22 cellular contexts compared by ENCODE assay signal in genomic region chr2:238574490-238575271, GRCh38.
DNase-seq lines count a peak whose midpoint lies in the region; ATAC-seq and TF ChIP-seq lines count a peak whose summit lies in the region.
"Had no signal": no experiment of that assay in that cellular context is flagged by ENCODE, and none has a peak within 500 bp of the region (broad histone marks: within the 10 kb centered on the region; RNA-seq: fewer than 3 reads in every experiment).

No MANE protein-coding gene starts in this region.

- H2BK12ac ChIP-seq in neuronal stem cell (ENCODE audit: low read length) = no peak overlapping the region

- H3K4me3 Mint-ChIP-seq in GM23338 (no peak overlapping the region), endodermal cell (no peak overlapping the region)
- H3K4me3 Mint-ChIP-seq: B cell; T-helper 1 cell treated with Interleukin-12 subunit alpha and Interleukin-12 subunit beta and Interleukin-4 antibody, amounts not matched to agents 30 μg/mL and 1 μg/mL, for 36 hours had no signal

- peak overlapping the region; percentile 69 for H3K23ac ChIP-seq in neuronal stem cell (ENCODE audit: low read depth, low read length, poor library complexity)

- H2AK5ac ChIP-seq in neuronal stem cell (ENCODE audit: low read depth, low read length) = peak overlapping the region; percentile 30

- H3K27me3 Mint-ChIP-seq in GM23338 (ENCODE audit: insufficient read depth, low read depth, poor library complexity) (peaks cover 18% of the 10 kb centered on the region), endodermal cell (ENCODE audit: insufficient read depth) (peaks cover 2% of the 10 kb centered on the region)

- no peaks in the 10 kb centered on the region for H3K79me1 ChIP-seq in neuronal stem cell (ENCODE audit: low read depth, low read length)

- no peak overlapping the region for H2BK15ac ChIP-seq in neuronal stem cell (ENCODE audit: low read length)

- H3K9me3 Mint-ChIP-seq in GM23338 (no peaks in the 10 kb centered on the region), endodermal cell (no peaks in the 10 kb centered on the region)
- H3K9me3 Mint-ChIP-seq: T-helper 1 cell treated with Interleukin-12 subunit alpha and Interleukin-12 subunit beta and Interleukin-4 antibody, amounts not matched to agents 30 μg/mL and 1 μg/mL, for 36 hours had no signal

- H3K4ac ChIP-seq in neuronal stem cell (ENCODE audit: low read length) = no peak overlapping the region

- no peaks in the 10 kb centered on the region for H4K20me1 ChIP-seq in GM23338 (replicated peaks; ENCODE audit: insufficient read depth)

- no peaks in the 10 kb centered on the region for H3K27me3 ChIP-seq in GM23338 (ENCODE audit: insufficient read depth)
- H3K27me3 ChIP-seq in endodermal cell (ENCODE audit: control insufficient read depth, insufficient read depth, low read length, poor library complexity, severe bottlenecking) = no peaks in the 10 kb centered on the region
- peaks cover 0 to 6% (median 0%) of the 10 kb centered on the region in 3 experiments for H3K27me3 ChIP-seq in neuronal stem cell (ENCODE audit: control insufficient read depth in 3 of 3, insufficient read depth in 3 of 3, low read depth in 1 of 3, low read length in 3 of 3)

- H3K4me2 ChIP-seq in GM23338 (no peak overlapping the region), neuronal stem cell (ENCODE audit: insufficient read depth, low read length, poor library complexity, severe bottlenecking) (no peak overlapping the region)

- H2AFZ ChIP-seq in GM23338 = no peak overlapping the region
- H2AFZ ChIP-seq in neuronal stem cell (ENCODE audit: low read length) = no peak overlapping the region

- 88 to 92% methylated on average over 8 to 17 of the region's 17 CpGs for WGBS in endodermal cell (ENCODE audit: insufficient coverage in 1 of 2, insufficient read length in 1 of 2), 2 experiments
- WGBS in neuronal stem cell (ENCODE audit: extremely low coverage in 2 of 2, insufficient read length in 2 of 2, insufficient replicate concordance in 1 of 2), 2 donors = no CpG with 5 or more reads among the region's 17 CpGs

- H3K9ac ChIP-seq in endodermal cell (ENCODE audit: extremely low read depth, low read length, poor library complexity, severe bottlenecking) (no peak overlapping the region), neuronal stem cell (ENCODE audit: low read depth, low read length, poor library complexity) (no peak overlapping the region)

- no peak overlapping the region for H3K14ac ChIP-seq in neuronal stem cell (ENCODE audit: low read length)

- DNase-seq in GM23338 (ENCODE audit: low spot score) = peak; percentile 24
- no peak for DNase-seq in NB4 (ENCODE audit: low read depth)
- DNase-seq in endodermal cell = no peak
- no peak for DNase-seq in neuronal stem cell (ENCODE audit: low spot score)
- DNase-seq in left ventricle myocardium superior = no peak
- DNase-seq: DMS53, EL, GF-D8, MM.1S, NCI-H1092, NCI-H1436 treated with DMSO at 0.1 percent for 48 hours, NCI-H2029, NCI-H526, PC-3, Right ventricle myocardium superior had no signal

- H3K27ac Mint-ChIP-seq in GM23338 (no peak overlapping the region), endodermal cell (no peak overlapping the region)
- H3K27ac Mint-ChIP-seq: B cell; CD14-positive monocyte; T-helper 1 cell treated with Interleukin-12 subunit alpha and Interleukin-12 subunit beta and Interleukin-4 antibody, amounts not matched to agents 30 μg/mL and 1 μg/mL, for 36 hours had no signal

- H2BK5ac ChIP-seq in neuronal stem cell (ENCODE audit: low read length) = no peak overlapping the region

- H3K79me2 ChIP-seq in GM23338 (replicated peaks; ENCODE audit: insufficient read depth) = no peaks in the 10 kb centered on the region

- H3K36me3 Mint-ChIP-seq in GM23338 (ENCODE audit: low read depth) (no peaks in the 10 kb centered on the region; the same call in 2 of the 3 replicates), endodermal cell (ENCODE audit: low read depth) (no peaks in the 10 kb centered on the region)
- H3K36me3 Mint-ChIP-seq: CD14-positive monocyte had no signal

- H3K4me1 ChIP-seq in GM23338 (ENCODE audit: insufficient read depth) = no peaks in the 10 kb centered on the region
- no peaks in the 10 kb centered on the region for H3K4me1 ChIP-seq in endodermal cell (ENCODE audit: control insufficient read depth, insufficient read depth, low read length)
- no peaks in the 10 kb centered on the region for H3K4me1 ChIP-seq in neuronal stem cell (ENCODE audit: control insufficient read depth in 2 of 2, insufficient read depth in 1 of 2, low read depth in 1 of 2, low read length in 2 of 2)
- H3K4me1 ChIP-seq: HAP-1 had no signal

- intact Hi-C loops in left ventricle myocardium superior (cut with micrococcal nuclease) = no loop called here

- peak overlapping the region; percentile 72 for H3K18ac ChIP-seq in neuronal stem cell (ENCODE audit: low read length)

- H4K8ac ChIP-seq in neuronal stem cell (ENCODE audit: low read depth, low read length) = no peak overlapping the region

- ATAC-seq in GM23338 (peak; percentile 38), HG03135 (IDR thresholded peaks at IDR 0.05; ENCODE audit: unreplicated experiment) (no peak), GM21723 (IDR thresholded peaks at IDR 0.05; ENCODE audit: unreplicated experiment) (no peak), left ventricle myocardium superior (no peak)
- ATAC-seq: K562, PC-3 had no signal

- H3K4me3 ChIP-seq in GM23338 = no peak overlapping the region
- no peak overlapping the region for H3K4me3 ChIP-seq in NB4 (ENCODE audit: low read depth, low read length)
- no peak overlapping the region for H3K4me3 ChIP-seq in endodermal cell (ENCODE audit: low read length)
- no peak overlapping the region for H3K4me3 ChIP-seq in neuronal stem cell (ENCODE audit: low read length in 2 of 2)
- H3K4me3 ChIP-seq: HAP-1, K562 had no signal

- no peaks in the 10 kb centered on the region for H3K9me3 ChIP-seq in endodermal cell (ENCODE audit: control insufficient read depth, low read length)
- peaks cover 0 to 2% of the 10 kb centered on the region in 2 donors for H3K9me3 ChIP-seq in neuronal stem cell (replicated peaks in 1 of 2; ENCODE audit: control insufficient read depth in 2 of 2, insufficient read depth in 1 of 2, low read depth in 1 of 2, low read length in 2 of 2)
- H3K9me3 ChIP-seq: HAP-1 had no signal

- H2BK120ac ChIP-seq in neuronal stem cell (ENCODE audit: low read depth, low read length) = no peak overlapping the region

- no peak overlapping the region for H4K91ac ChIP-seq in neuronal stem cell (ENCODE audit: low read depth, low read length, poor library complexity)

- no peaks in the 10 kb centered on the region for H3F3A ChIP-seq in GM23338 (replicated peaks; ENCODE audit: low read depth)

- peak; percentile 23 to 52 for TF ChIP-seq CTCF in GM23338 (conservative IDR thresholded peaks at IDR 0.05; ENCODE audit: low read depth in 2 of 2)
- TF ChIP-seq CTCF in NB4 (IDR thresholded peaks at IDR 0.05; ENCODE audit: low read depth, low read length) = peak; percentile 1
- TF ChIP-seq CTCF in endodermal cell (conservative IDR thresholded peaks at IDR 0.05) = peak; percentile 32

- H3K36me3 ChIP-seq in GM23338 (ENCODE audit: insufficient read depth) = no peaks in the 10 kb centered on the region; the same call in 1 of the 2 replicates
- no peaks in the 10 kb centered on the region for H3K36me3 ChIP-seq in endodermal cell (ENCODE audit: control insufficient read depth, insufficient read depth, low read length)
- H3K36me3 ChIP-seq in neuronal stem cell (replicated peaks in 1 of 2; ENCODE audit: control insufficient read depth in 2 of 2, insufficient read depth in 2 of 2, low read length in 2 of 2) = no peaks in the 10 kb centered on the region
- H3K36me3 ChIP-seq: HAP-1 had no signal

- no peaks in the 10 kb centered on the region for H3K9me2 ChIP-seq in GM23338 (ENCODE audit: insufficient read depth)

- H3K4me1 Mint-ChIP-seq in GM23338 = no peaks in the 10 kb centered on the region
- H3K4me1 Mint-ChIP-seq in endodermal cell = no peaks in the 10 kb centered on the region
- H3K4me1 Mint-ChIP-seq: B cell had no signal

- H3K27ac ChIP-seq in GM23338 (ENCODE audit: low read depth) (no peak overlapping the region), endodermal cell (ENCODE audit: low read depth, low read length) (no peak overlapping the region), neuronal stem cell (replicated peaks; ENCODE audit: low read length) (no peak overlapping the region)

- TF ChIP-seq POLR2A in NB4 (IDR thresholded peaks at IDR 0.05; ENCODE audit: extremely low read depth, insufficient read length) = no peak

TF ChIP-seq in GM23338, 12 proteins besides CTCF, POLR2A, EP300 and RAD21 (continues in another document):
- no peak for TF ChIP-seq STAT1 (IDR thresholded peaks at IDR 0.05; ENCODE audit: unreplicated experiment)
- TF ChIP-seq ZNF114 (CRISPR knock-in tag; IDR thresholded peaks at IDR 0.05) = no peak
- TF ChIP-seq NANOG (IDR thresholded peaks at IDR 0.05; ENCODE audit: borderline replicate concordance) = no peak
- TF ChIP-seq EZH2 (IDR thresholded peaks at IDR 0.05; ENCODE audit: low read depth, unreplicated experiment) = no peak
- no peak for TF ChIP-seq ZNF331 (CRISPR knock-in tag; IDR thresholded peaks at IDR 0.05; ENCODE audit: low read depth)
- no peak for TF ChIP-seq ETS1 (IDR thresholded peaks at IDR 0.05)
